In genomic region chr16:8257561-8257960, GRCh38 we compare ENCODE assay signal across 22 cellular contexts.
DNase-seq lines count a peak whose midpoint lies in the region; FAIRE-seq and TF ChIP-seq lines count a peak whose summit lies in the region.
"Had no signal": no experiment of that assay in that cellular context is flagged by ENCODE, and none has a peak within 500 bp of the region (broad histone marks: within the 10 kb centered on the region; RNA-seq: fewer than 3 reads in every experiment).

No MANE protein-coding gene starts in this region.

- H3K36me3 Mint-ChIP-seq in type B pancreatic cell: no peaks in the 10 kb centered on the region
- H3K36me3 Mint-ChIP-seq: CD8-positive, alpha-beta T cell had no signal

- no peaks in the 10 kb centered on the region for H3K27me3 ChIP-seq in uterus
- H3K27me3 ChIP-seq: BLaER1 treated with 17β-estradiol and CSF1 and Interleukin-3, amounts not matched to agents 10 nM and 100 nM had no signal

- H3K27ac ChIP-seq in uterus: no peak overlapping the region
- H3K27ac ChIP-seq: 22Rv1; A549; BLaER1 treated with 17β-estradiol and CSF1 and Interleukin-3, amounts not matched to agents 10 nM and 100 nM; C4-2B had no signal

- no peak for TF ChIP-seq POLR2A in uterus (IDR thresholded peaks at IDR 0.05)

- in situ Hi-C loops in G401 (cut with HindIII; ENCODE audit: low sequenced_read_pairs): no loop called here

- H3K4me1 Mint-ChIP-seq in type B pancreatic cell (ENCODE audit: unreplicated experiment): no peaks in the 10 kb centered on the region
- H3K4me1 Mint-ChIP-seq: B cell had no signal

- intact Hi-C loops in uterus (cut with DNase I; ENCODE audit: low total_unique reads): no loop called here

- peak; percentile 70 for DNase-seq in G401 (ENCODE audit: low spot score)
- DNase-seq in cerebellum (ENCODE audit: low spot score): peak; percentile 31
- peak; percentile 21 for DNase-seq in inferior parietal cortex (ENCODE audit: extremely low spot score)
- no peak for DNase-seq in uterus
- no peak for DNase-seq in GM19239 (ENCODE audit: insufficient read length, low spot score)
- DNase-seq in type B pancreatic cell (ENCODE audit: extremely low spot score, unreplicated experiment): no peak
- DNase-seq: AML-193; Caco-2; Calu3; CD4-positive, alpha-beta T cell; CD8-positive, alpha-beta T cell; DMS79 treated with DMSO at 0.1 percent for 48 hours; GDM1 had no signal

- no peak overlapping the region for H3K27ac Mint-ChIP-seq in type B pancreatic cell
- H3K27ac Mint-ChIP-seq: B cell; CD4-positive, alpha-beta T cell; CD8-positive, alpha-beta T cell had no signal

- H3K9me3 ChIP-seq in uterus: no peaks in the 10 kb centered on the region
- H3K9me3 ChIP-seq: A549; BLaER1 treated with 17β-estradiol and CSF1 and Interleukin-3, amounts not matched to agents 10 nM and 100 nM; Caco-2 had no signal

- H3K36me3 ChIP-seq in uterus: no peaks in the 10 kb centered on the region
- H3K36me3 ChIP-seq: BLaER1 treated with 17β-estradiol and CSF1 and Interleukin-3, amounts not matched to agents 10 nM and 100 nM had no signal

- TF ChIP-seq CTCF in uterus (IDR thresholded peaks at IDR 0.05) (no peak), type B pancreatic cell (conservative IDR thresholded peaks at IDR 0.05) (no peak)

- H3K4me1 ChIP-seq in uterus: no peaks in the 10 kb centered on the region
- H3K4me1 ChIP-seq: A549; BLaER1 treated with 17β-estradiol and CSF1 and Interleukin-3, amounts not matched to agents 10 nM and 100 nM had no signal

- peaks cover 13% of the 10 kb centered on the region for H3K27me3 Mint-ChIP-seq in type B pancreatic cell
- H3K27me3 Mint-ChIP-seq: B cell; CD4-positive, alpha-beta T cell had no signal

- FAIRE-seq in GM19239 (lab: Jason Lieb, UNC): no peak
- FAIRE-seq: A549, D721Med, GM12878, GM12892, GM18507 had no signal

- H3K4me3 ChIP-seq in uterus: no peak overlapping the region
- H3K4me3 ChIP-seq: A549; BLaER1 treated with 17β-estradiol and CSF1 and Interleukin-3, amounts not matched to agents 10 nM and 100 nM; GM12878 had no signal

- no peak overlapping the region for H3K4me3 Mint-ChIP-seq in type B pancreatic cell
- H3K4me3 Mint-ChIP-seq: B cell; CD4-positive, alpha-beta T cell; CD8-positive, alpha-beta T cell had no signal

- H3K9me3 Mint-ChIP-seq in type B pancreatic cell: no peaks in the 10 kb centered on the region

Comparison
In these comparisons a context has a peak if more than half of its experiments do, and no peak if none do; other contexts are left out.
1. DNase-seq: peak in G401 (single experiment), cerebellum (single experiment) and inferior parietal cortex (single experiment); none in uterus (0 of 2), GM19239 (single experiment) and type B pancreatic cell (single experiment).